26 cellular contexts compared by ENCODE assay signal in the genomic region with DNA sequence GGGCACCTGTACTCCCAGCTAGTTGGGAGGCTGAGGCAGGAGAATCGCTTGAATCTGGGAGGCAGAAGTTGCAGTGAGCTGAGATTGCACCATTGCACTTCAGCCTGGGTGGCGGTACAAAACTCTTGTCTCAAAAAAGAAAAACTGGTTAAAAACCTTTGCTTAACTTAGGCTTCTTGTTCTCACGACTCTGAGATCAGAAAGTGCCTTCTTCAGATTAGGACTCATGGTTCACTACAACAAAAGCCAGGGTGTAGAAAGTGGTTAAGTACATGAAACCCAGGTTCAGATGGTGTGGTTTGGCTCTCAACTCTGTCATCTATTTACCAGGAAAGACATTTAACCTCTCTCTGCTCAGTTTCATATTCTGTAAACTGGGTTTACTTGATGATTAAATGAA.
DNase-seq lines count a peak whose midpoint lies in the region; ATAC-seq, FAIRE-seq and TF ChIP-seq lines count a peak whose summit lies in the region.
"Had no signal": no experiment of that assay in that cellular context is flagged by ENCODE, and none has a peak within 500 bp of the region (broad histone marks: within the 10 kb centered on the region; RNA-seq: fewer than 3 reads in every experiment).

No MANE protein-coding gene starts in this region.

- TF ChIP-seq POLR2A in GM12878 (IDR thresholded peaks at IDR 0.05; ENCODE audit: low read depth, low read length) (no peak), gastrocnemius medialis (IDR thresholded peaks at IDR 0.05) (no peak)

- no peak overlapping the region for H3K27ac ChIP-seq in GM12878 (ENCODE audit: control insufficient read depth, insufficient read depth)
- H3K27ac ChIP-seq in gastrocnemius medialis = no peak overlapping the region
- H3K27ac ChIP-seq: brain microvascular endothelial cell, foreskin keratinocyte, neutrophil, tibial nerve had no signal

- TF ChIP-seq EP300 in GM12878 (IDR thresholded peaks at IDR 0.05; ENCODE audit: borderline replicate concordance in 1 of 2, control insufficient read depth in 1 of 2, low read depth in 2 of 2, low read length in 2 of 2) = no peak

- DNase-seq in GM12878 (ENCODE audit: low read depth, low spot score) (peak; percentile 13), gastrocnemius medialis (no peak), T-helper 17 cell (no peak), sciatic nerve (ENCODE audit: low spot score) (no peak)
- DNase-seq: activated CD4-positive, alpha-beta memory T cell treated with anti-CD3 and anti-CD28 coated beads for 36 hours; activated naive CD8-positive, alpha-beta T cell treated with anti-CD3 and anti-CD28 coated beads for 36 hours; activated T-cell treated with anti-CD3 and anti-CD28 coated beads, Interleukin-2, amount 50 U/mL, for 48 hours; brain microvascular endothelial cell; Caco-2; cortex of kidney; foreskin keratinocyte; midbrain; NCI-H187; NCI-H446; SHP77; stimulated activated naive CD4-positive, alpha-beta T cell treated with Interleukin-2 at 50 U/mL for 16 hours; T-helper 1 cell had no signal

- H3K36me3 Mint-ChIP-seq in T-helper 17 cell (ENCODE audit: low read depth) = no peaks in the 10 kb centered on the region
- H3K36me3 Mint-ChIP-seq: activated CD4-positive, alpha-beta memory T cell treated with anti-CD3 and anti-CD28 coated beads for 36 hours; activated naive CD8-positive, alpha-beta T cell treated with anti-CD3 and anti-CD28 coated beads for 36 hours had no signal

- no peaks in the 10 kb centered on the region for H3K79me2 ChIP-seq in GM12878 (ENCODE audit: control insufficient read depth, insufficient read depth, low read length)

- POLR2A ChIA-PET in GM12878 (lab: Charles Lee) = interaction anchor here (0.6 kb wide), 1 partner anchor 1847 kb away, joined by 4 read pairs; no protein-coding TSS in a partner anchor

- H3K4me2 ChIP-seq in GM12878 (ENCODE audit: control insufficient read depth, insufficient read depth) = no peak overlapping the region

- FAIRE-seq in GM12878 (lab: Jason Lieb, UNC) = no peak
- FAIRE-seq: endothelial cell of umbilical vein, GM12891 had no signal

- RAD21 ChIA-PET in GM12878 (lab: Charles Lee; ENCODE audit: unreplicated experiment) = no interaction called here

- no peaks in the 10 kb centered on the region for H3K27me3 Mint-ChIP-seq in T-helper 17 cell
- H3K27me3 Mint-ChIP-seq: activated CD4-positive, alpha-beta memory T cell treated with anti-CD3 and anti-CD28 coated beads for 36 hours; activated naive CD8-positive, alpha-beta T cell treated with anti-CD3 and anti-CD28 coated beads for 36 hours had no signal

- H3K9me3 ChIP-seq in GM12878 (replicated peaks; ENCODE audit: control insufficient read depth, insufficient read depth, low read length) (peaks cover 2% of the 10 kb centered on the region; the same call in 2 of the 3 replicates), gastrocnemius medialis (no peaks in the 10 kb centered on the region), T-helper 17 cell (ENCODE audit: control insufficient read depth, low read length, poor library complexity, severe bottlenecking) (no peaks in the 10 kb centered on the region)
- H3K9me3 ChIP-seq: Caco-2, neutrophil had no signal

- WGBS in GM12878 (ENCODE audit: insufficient coverage, insufficient replicate concordance, low lambda C conversion rate, missing lambda C conversion rate) = 3% methylated on average over 3 of the region's 3 CpGs

- H3K36me3 ChIP-seq in GM12878 (ENCODE audit: control insufficient read depth in 2 of 2, insufficient read depth in 2 of 2, low read length in 1 of 2) (no peaks in the 10 kb centered on the region), gastrocnemius medialis (no peaks in the 10 kb centered on the region)
- H3K36me3 ChIP-seq: brain microvascular endothelial cell, neutrophil, tibial nerve had no signal

- ATAC-seq in GM18868 (IDR thresholded peaks at IDR 0.05; ENCODE audit: unreplicated experiment) (peak; percentile 88), GM21447 (IDR thresholded peaks at IDR 0.05; ENCODE audit: unreplicated experiment) (peak; percentile 74), HG02981 (IDR thresholded peaks at IDR 0.05; ENCODE audit: unreplicated experiment) (peak; percentile 94), GM12878 (peak; percentile 90), gastrocnemius medialis (no peak), HG03045 (IDR thresholded peaks at IDR 0.05; ENCODE audit: unreplicated experiment) (no peak), T-helper 17 cell (no peak), sciatic nerve (no peak)
- ATAC-seq: foreskin keratinocyte, left lobe of liver had no signal

- no peaks in the 10 kb centered on the region for H3K27me3 ChIP-seq in GM12878 (replicated peaks in 1 of 2; ENCODE audit: control insufficient read depth in 2 of 2, insufficient read depth in 2 of 2, low read length in 1 of 2)
- H3K27me3 ChIP-seq in gastrocnemius medialis = no peaks in the 10 kb centered on the region
- H3K27me3 ChIP-seq: brain microvascular endothelial cell, foreskin keratinocyte, neutrophil, tibial nerve had no signal

- H3K27ac Mint-ChIP-seq in T-helper 17 cell = no peak overlapping the region
- H3K27ac Mint-ChIP-seq: activated CD4-positive, alpha-beta memory T cell treated with anti-CD3 and anti-CD28 coated beads for 36 hours; activated naive CD8-positive, alpha-beta T cell treated with anti-CD3 and anti-CD28 coated beads for 36 hours had no signal

- no peak overlapping the region for H2AFZ ChIP-seq in GM12878 (ENCODE audit: control insufficient read depth, low read depth, low read length)

- no peaks in the 10 kb centered on the region for H3K4me1 Mint-ChIP-seq in T-helper 17 cell
- H3K4me1 Mint-ChIP-seq: activated naive CD8-positive, alpha-beta T cell treated with anti-CD3 and anti-CD28 coated beads for 36 hours had no signal

- no peaks in the 10 kb centered on the region for H4K20me1 ChIP-seq in GM12878 (ENCODE audit: control insufficient read depth, insufficient read depth)

- SMC1A ChIA-PET in GM12878 (lab: Charles Lee; ENCODE audit: uncharacterized antibody, unreplicated experiment) = interaction anchor here (1.3 kb wide), 1 partner anchor 12 kb away, joined by 3 read pairs; no protein-coding TSS in a partner anchor

- no peak for TF ChIP-seq CTCF in GM12878 (IDR thresholded peaks at IDR 0.05 in 2 of 3, conservative IDR thresholded peaks at IDR 0.05 in 1 of 3; ENCODE audit: control insufficient read depth in 2 of 3, extremely low read depth in 1 of 3, insufficient read depth in 1 of 3, low read depth in 3 of 3, low read length in 3 of 3)
- no peak for TF ChIP-seq CTCF in gastrocnemius medialis (IDR thresholded peaks at IDR 0.05 in 4 of 5, conservative IDR thresholded peaks at IDR 0.05 in 1 of 5)

- CTCF ChIA-PET in GM12878 (lab: Yijun Ruan, JAX) = no interaction called here

- intact Hi-C loops in GM12878 (cut with micrococcal nuclease; ENCODE audit: unreplicated experiment) (no loop called here), gastrocnemius medialis (cut with DNase I; ENCODE audit: low total_unique reads) (no loop called here), sciatic nerve (cut with DNase I) (no loop called here)

- TF ChIP-seq RAD21 in GM12878 (IDR thresholded peaks at IDR 0.05; ENCODE audit: insufficient read depth, low read depth, low read length) = no peak

- H3K4me3 Mint-ChIP-seq in T-helper 17 cell = no peak overlapping the region
- H3K4me3 Mint-ChIP-seq: activated CD4-positive, alpha-beta memory T cell treated with anti-CD3 and anti-CD28 coated beads for 36 hours; activated naive CD8-positive, alpha-beta T cell treated with anti-CD3 and anti-CD28 coated beads for 36 hours had no signal

- H3K4me1 ChIP-seq in GM12878 (ENCODE audit: control insufficient read depth, insufficient read depth, low read length) = no peaks in the 10 kb centered on the region
- no peaks in the 10 kb centered on the region for H3K4me1 ChIP-seq in gastrocnemius medialis
- H3K4me1 ChIP-seq: Caco-2, foreskin keratinocyte, tibial nerve had no signal

- H3K4me3 ChIP-seq in GM12878 (no peak overlapping the region), gastrocnemius medialis (no peak overlapping the region)
- H3K4me3 ChIP-seq: tibial nerve had no signal

- in situ Hi-C loops in GM12878 (cut with MboI) (no loop called here), gastrocnemius medialis (cut with MboI; ENCODE audit: low sequenced_read_pairs in 4 of 4) (no loop called here)

- H3K9ac ChIP-seq in GM12878 (ENCODE audit: control insufficient read depth, insufficient read depth, low read length) = no peak overlapping the region

- BruUV-seq in GM12878 (replicated peaks; lab: Mats Ljungman, UMichigan) = no TSS peak

TF ChIP-seq in GM12878, 131 proteins besides CTCF, POLR2A, EP300 and RAD21 (continues in another document):
- TF ChIP-seq TAF1 (IDR thresholded peaks at IDR 0.05; ENCODE audit: borderline replicate concordance, low read depth, low read length) (no peak), NR2C2 (IDR thresholded peaks at IDR 0.05; ENCODE audit: borderline replicate concordance, control insufficient read depth, insufficient read length, low read depth) (no peak), SUZ12 (IDR thresholded peaks at IDR 0.05; ENCODE audit: unreplicated experiment) (no peak), SPI1 (IDR thresholded peaks at IDR 0.05; ENCODE audit: borderline replicate concordance, insufficient read depth, low read depth, low read length) (no peak), ZBED1 (IDR thresholded peaks at IDR 0.05; ENCODE audit: borderline replicate concordance) (no peak), SUPT20H (IDR thresholded peaks at IDR 0.05; ENCODE audit: borderline replicate concordance, control insufficient read depth, low read depth, low read length) (no peak), SIX5 (IDR thresholded peaks at IDR 0.05; ENCODE audit: low read depth, low read length, severe bottlenecking) (no peak), STAT1 (conservative IDR thresholded peaks at IDR 0.05) (no peak)

Comparison
In these comparisons a context has a peak if more than half of its experiments do, and no peak if none do; other contexts are left out.
1. ATAC-seq: peak in GM18868 (single experiment), GM21447 (single experiment), HG02981 (single experiment) and GM12878 (single experiment); none in gastrocnemius medialis (0 of 2), HG03045 (single experiment), T-helper 17 cell (single experiment) and sciatic nerve (single experiment).